In the genomic region with DNA sequence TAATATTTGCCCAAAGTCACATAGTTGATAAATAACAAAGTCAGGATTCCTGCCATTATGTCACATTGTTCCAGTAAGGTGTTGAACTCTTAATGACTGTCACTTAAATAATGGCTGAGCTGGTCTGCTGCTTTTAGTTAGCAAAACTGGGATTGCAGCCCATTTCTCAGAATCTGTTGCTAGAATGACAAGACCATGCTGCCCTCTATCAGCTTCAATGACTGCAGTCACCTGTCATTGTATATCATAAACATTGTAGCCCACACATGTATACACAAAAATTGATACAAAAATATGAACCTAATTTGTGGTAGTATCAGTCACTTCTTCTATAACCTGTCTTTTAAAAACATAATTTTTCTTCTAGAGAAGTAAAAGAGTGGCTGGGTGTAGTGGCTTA, we compare ENCODE assay signal across 22 cellular contexts.
"Had no signal": no experiment of that assay in that cellular context is flagged by ENCODE, and none has a peak within 500 bp of the region (broad histone marks: within the 10 kb centered on the region; RNA-seq: fewer than 3 reads in every experiment).

No MANE protein-coding gene starts in this region.

- ATAC-seq: esophagus mucosa; heart left ventricle; left lung; lower lobe of right lung; natural killer cell; stimulated activated naive B cell treated with anti-CD40 and anti-IgM and Interleukin-4, amounts not matched to agents 10 μg/mL and 1 μg/mL and 100 μg/mL, for 72 hours; stimulated activated naive CD8-positive, alpha-beta T cell treated with anti-CD3 and anti-CD28 coated beads, Interleukin-15, amount 100 ng/mL, for 72 hours had no signal

- H3K9me3 ChIP-seq: heart left ventricle, left lung, lower lobe of right lung, sigmoid colon, testis, tibial nerve had no signal

- H3K27me3 Mint-ChIP-seq: stimulated activated naive CD8-positive, alpha-beta T cell treated with anti-CD3 and anti-CD28 coated beads, Interleukin-15, amount 100 ng/mL, for 72 hours had no signal

- H3K27ac ChIP-seq: dorsolateral prefrontal cortex, heart left ventricle, left lung, lower lobe of right lung, sigmoid colon, skin epidermis, testis, tibial nerve had no signal

- H3K27me3 ChIP-seq: dorsolateral prefrontal cortex, heart left ventricle, left lung, sigmoid colon, testis, tibial nerve had no signal

- H3K36me3 Mint-ChIP-seq: memory B cell, mesothelial cell of epicardium, natural killer cell had no signal

- H3K4me1 ChIP-seq: heart left ventricle, left lung, lower lobe of right lung, sigmoid colon, testis, tibial nerve had no signal

- H3K4me3 ChIP-seq: dorsolateral prefrontal cortex, heart left ventricle, left lung, lower lobe of right lung, sigmoid colon, skin epidermis, testis, tibial nerve had no signal

- H3K9me3 Mint-ChIP-seq: mesothelial cell of epicardium, natural killer cell, neural crest cell had no signal

- DNase-seq: cortex of kidney; dorsolateral prefrontal cortex; effector CD8-positive, alpha-beta T cell; heart left ventricle; hippocampal formation; kidney glomerular epithelial cell; left lung; lower lobe of right lung; natural killer cell; sigmoid colon; stimulated activated CD4-positive, alpha-beta T cell treated with anti-CD3 and anti-CD28 coated beads, Interleukin-2, amount 100 ng/mL, for 24 hours; stimulated activated CD4-positive, alpha-beta T cell treated with anti-CD3 and anti-CD28 coated beads, Interleukin-4, amount 100 ng/mL, for 4 hours; stimulated activated naive B cell treated with anti-CD40 and anti-IgM and Interleukin-4, amounts not matched to agents 10 μg/mL and 1 μg/mL and 100 μg/mL, for 72 hours; stimulated activated naive CD8-positive, alpha-beta T cell treated with anti-CD3 and anti-CD28 coated beads, Interleukin-15, amount 100 ng/mL, for 72 hours; testis had no signal

- H3K36me3 ChIP-seq: heart left ventricle, left lung, lower lobe of right lung, sigmoid colon, tibial nerve had no signal

- H3K4me1 Mint-ChIP-seq: memory B cell, mesothelial cell of epicardium, natural killer cell, neural crest cell had no signal

- FAIRE-seq: frontal cortex had no signal

- H3K27ac Mint-ChIP-seq: memory B cell; mesothelial cell of epicardium; natural killer cell; stimulated activated naive B cell treated with anti-CD40 and anti-IgM and Interleukin-4, amounts not matched to agents 10 μg/mL and 1 μg/mL and 100 μg/mL, for 72 hours; stimulated activated naive CD8-positive, alpha-beta T cell treated with anti-CD3 and anti-CD28 coated beads, Interleukin-15, amount 100 ng/mL, for 72 hours had no signal

- H3K4me3 Mint-ChIP-seq: memory B cell; mesothelial cell of epicardium; natural killer cell; neural crest cell; stimulated activated naive B cell treated with anti-CD40 and anti-IgM and Interleukin-4, amounts not matched to agents 10 μg/mL and 1 μg/mL and 100 μg/mL, for 72 hours; stimulated activated naive CD8-positive, alpha-beta T cell treated with anti-CD3 and anti-CD28 coated beads, Interleukin-15, amount 100 ng/mL, for 72 hours had no signal
